ENCODE assay signal across 15 cellular contexts in genomic region chr6:33440649-33441309, GRCh38. TPM values are rescaled to one million over a fixed set of nuclear protein-coding genes. Genes with fewer than 3 reads are reported as not detected.
DNase-seq lines count a peak whose midpoint lies in the region; ATAC-seq and TF ChIP-seq lines count a peak whose summit lies in the region.
"Had no signal": no experiment of that assay in that cellular context is flagged by ENCODE, and none has a peak within 500 bp of the region (broad histone marks: within the 10 kb centered on the region; RNA-seq: fewer than 3 reads in every experiment).

No MANE protein-coding gene starts in this region.

- peaks cover 5% of the 10 kb centered on the region; the same call in 1 of the 2 replicates for H3K79me2 ChIP-seq in GM23338 (replicated peaks; ENCODE audit: insufficient read depth)

- H3K36me3 ChIP-seq in GM23338 (ENCODE audit: insufficient read depth): peaks cover 58% of the 10 kb centered on the region
- H3K36me3 ChIP-seq: MG63 had no signal

- H3K36me3 Mint-ChIP-seq in activated naive CD4-positive, alpha-beta T cell treated with anti-CD3 and anti-CD28 coated beads, Interleukin-2, amount 50 U/mL, for 72 hours: peaks cover 0 to 15% of the 10 kb centered on the region in 2 donors
- peaks cover 98% of the 10 kb centered on the region for H3K36me3 Mint-ChIP-seq in GM23338 (ENCODE audit: low read depth)
- H3K36me3 Mint-ChIP-seq in central memory CD8-positive, alpha-beta T cell (ENCODE audit: insufficient read depth): peaks cover 14% of the 10 kb centered on the region
- H3K36me3 Mint-ChIP-seq in stimulated activated memory B cell treated with anti-CD40 and anti-IgM and Interleukin-4, amounts not matched to agents 10 μg/mL and 1 μg/mL and 100 μg/mL, for 72 hours: peaks cover 54% of the 10 kb centered on the region

- peak overlapping the region; percentile 25 to 51 for H3K27ac Mint-ChIP-seq in activated naive CD4-positive, alpha-beta T cell treated with anti-CD3 and anti-CD28 coated beads, Interleukin-2, amount 50 U/mL, for 72 hours
- peak overlapping the region; percentile 65; the same call in 1 of the 2 replicates for H3K27ac Mint-ChIP-seq in GM23338
- peak overlapping the region; percentile 85 for H3K27ac Mint-ChIP-seq in central memory CD8-positive, alpha-beta T cell (ENCODE audit: low read depth)
- H3K27ac Mint-ChIP-seq in stimulated activated memory B cell treated with anti-CD40 and anti-IgM and Interleukin-4, amounts not matched to agents 10 μg/mL and 1 μg/mL and 100 μg/mL, for 72 hours: peak overlapping the region; percentile 43
- H3K27ac Mint-ChIP-seq: CD4-positive, alpha-beta T cell had no signal

- H3K27me3 Mint-ChIP-seq in GM23338 (ENCODE audit: insufficient read depth, low read depth, poor library complexity): peaks cover 15% of the 10 kb centered on the region
- no peaks in the 10 kb centered on the region for H3K27me3 Mint-ChIP-seq in central memory CD8-positive, alpha-beta T cell
- H3K27me3 Mint-ChIP-seq in stimulated activated memory B cell treated with anti-CD40 and anti-IgM and Interleukin-4, amounts not matched to agents 10 μg/mL and 1 μg/mL and 100 μg/mL, for 72 hours: no peaks in the 10 kb centered on the region
- H3K27me3 Mint-ChIP-seq: CD4-positive, alpha-beta T cell had no signal

- H3F3A ChIP-seq in GM23338 (replicated peaks; ENCODE audit: low read depth): no peaks in the 10 kb centered on the region

- H3K4me1 Mint-ChIP-seq in GM23338: peaks cover 11% of the 10 kb centered on the region
- peaks cover 6% of the 10 kb centered on the region for H3K4me1 Mint-ChIP-seq in central memory CD8-positive, alpha-beta T cell
- no peaks in the 10 kb centered on the region for H3K4me1 Mint-ChIP-seq in stimulated activated memory B cell treated with anti-CD40 and anti-IgM and Interleukin-4, amounts not matched to agents 10 μg/mL and 1 μg/mL and 100 μg/mL, for 72 hours

- H3K4me3 ChIP-seq in GM23338: no peak overlapping the region
- H3K4me3 ChIP-seq: MG63, PC-9 had no signal

- H2AFZ ChIP-seq in GM23338: no peak overlapping the region
- H2AFZ ChIP-seq: PC-9 had no signal

- no peak for TF ChIP-seq CTCF in GM23338 (conservative IDR thresholded peaks at IDR 0.05; ENCODE audit: low read depth in 2 of 2)

- no peak overlapping the region for H3K27ac ChIP-seq in GM23338 (ENCODE audit: low read depth)
- H3K27ac ChIP-seq: PC-9 had no signal

- H3K4me1 ChIP-seq in GM23338 (ENCODE audit: insufficient read depth): no peaks in the 10 kb centered on the region

- H3K4me3 Mint-ChIP-seq in GM23338: no peak overlapping the region
- H3K4me3 Mint-ChIP-seq in central memory CD8-positive, alpha-beta T cell: no peak overlapping the region
- H3K4me3 Mint-ChIP-seq in stimulated activated memory B cell treated with anti-CD40 and anti-IgM and Interleukin-4, amounts not matched to agents 10 μg/mL and 1 μg/mL and 100 μg/mL, for 72 hours: no peak overlapping the region
- H3K4me3 Mint-ChIP-seq: CD4-positive, alpha-beta T cell had no signal

- H3K27me3 ChIP-seq in GM23338 (ENCODE audit: insufficient read depth): no peaks in the 10 kb centered on the region
- H3K27me3 ChIP-seq: MG63 had no signal

- ATAC-seq in activated naive CD4-positive, alpha-beta T cell treated with anti-CD3 and anti-CD28 coated beads, Interleukin-2, amount 50 U/mL, for 72 hours: no peak
- no peak for ATAC-seq in GM23338
- no peak for ATAC-seq in central memory CD8-positive, alpha-beta T cell (replicated peaks; ENCODE audit: extremely low read depth, poor library complexity, severe bottlenecking)
- no peak for ATAC-seq in stimulated activated memory B cell treated with anti-CD40 and anti-IgM and Interleukin-4, amounts not matched to agents 10 μg/mL and 1 μg/mL and 100 μg/mL, for 72 hours

- no peak for DNase-seq in activated naive CD4-positive, alpha-beta T cell treated with anti-CD3 and anti-CD28 coated beads, Interleukin-2, amount 50 U/mL, for 72 hours (ENCODE audit: low spot score in 2 of 2)
- no peak for DNase-seq in activated naive CD4-positive, alpha-beta T cell (lab: John Stamatoyannopoulos, UW)
- DNase-seq in GM23338 (ENCODE audit: low spot score) (no peak), COLO829 (ENCODE audit: low spot score) (no peak)
- no peak for DNase-seq in central memory CD8-positive, alpha-beta T cell (ENCODE audit: low spot score in 2 of 2)
- DNase-seq in stimulated activated CD4-positive, alpha-beta T cell treated with anti-CD3 and anti-CD28 coated beads, Interleukin-15, amount 100 ng/mL, for 24 hours: no peak
- DNase-seq: AML-193; CD4-positive, alpha-beta T cell; MG63; NCI-H1092 treated with DMSO at 0.1 percent for 48 hours; NCI-H1694; NCI-H446; NCI-H748 treated with DMSO at 0.1 percent for 48 hours; PC-9 had no signal

- no peaks in the 10 kb centered on the region for H3K9me3 Mint-ChIP-seq in activated naive CD4-positive, alpha-beta T cell treated with anti-CD3 and anti-CD28 coated beads, Interleukin-2, amount 50 U/mL, for 72 hours
- no peaks in the 10 kb centered on the region; the same call in 2 of the 3 replicates for H3K9me3 Mint-ChIP-seq in GM23338
- no peaks in the 10 kb centered on the region for H3K9me3 Mint-ChIP-seq in central memory CD8-positive, alpha-beta T cell
- H3K9me3 Mint-ChIP-seq in stimulated activated memory B cell treated with anti-CD40 and anti-IgM and Interleukin-4, amounts not matched to agents 10 μg/mL and 1 μg/mL and 100 μg/mL, for 72 hours: no peaks in the 10 kb centered on the region
- H3K9me3 Mint-ChIP-seq: CD4-positive, alpha-beta T cell had no signal

- H4K20me1 ChIP-seq in GM23338 (replicated peaks; ENCODE audit: insufficient read depth): peaks cover 3% of the 10 kb centered on the region

- no peaks in the 10 kb centered on the region for H3K9me2 ChIP-seq in GM23338 (ENCODE audit: insufficient read depth)

- no peak overlapping the region for H3K4me2 ChIP-seq in GM23338
- H3K4me2 ChIP-seq: PC-9 had no signal

TF ChIP-seq in GM23338, 12 proteins besides CTCF, POLR2A, EP300 and RAD21:
- TF ChIP-seq POLR2AphosphoS5 (IDR thresholded peaks at IDR 0.05; ENCODE audit: low read depth) (0 out of 2 replicates have a peak, but pooled peaks have one; percentile 1), CREB1 (CRISPR knock-in tag; IDR thresholded peaks at IDR 0.05; ENCODE audit: low read depth) (no peak), NANOG (IDR thresholded peaks at IDR 0.05; ENCODE audit: borderline replicate concordance) (no peak)

RNA-seq across cellular contexts. Expression of gene ZBTB9, which starts 13.6 kb away (rescaled TPM):
- 10 to 100 TPM in 1 of 2 donors, 1 to 10 TPM in 1; 9.4 to 12.5 TPM for total RNA-seq in activated naive CD4-positive, alpha-beta T cell treated with anti-CD3 and anti-CD28 coated beads, Interleukin-2, amount 50 U/mL, for 72 hours
- 17.9 and 25.2 TPM in 2 replicates for total RNA-seq in GM23338 (2014; rRNA removed; shearing (Covaris generic))
- 13.5 and 13.6 TPM in 2 replicates for polyA plus RNA-seq in GM23338 (2016; fragmentation: Nextera tagmentation; extraction: Ambion mirVana)

RNA-seq across cellular contexts. Expression of gene SYNGAP1, which starts 20.9 kb away (rescaled TPM):
- total RNA-seq in activated naive CD4-positive, alpha-beta T cell treated with anti-CD3 and anti-CD28 coated beads, Interleukin-2, amount 50 U/mL, for 72 hours: 10 to 100 TPM; 70.5 to 71.7 TPM
- 36.9 and 45.0 TPM in 2 replicates for total RNA-seq in GM23338 (2014; rRNA removed; shearing (Covaris generic))
- 12.9 and 13.9 TPM in 2 replicates for polyA plus RNA-seq in GM23338 (2016; fragmentation: Nextera tagmentation; extraction: Ambion mirVana)

RNA-seq across cellular contexts. Expression of gene CUTA, which starts 22.9 kb away (rescaled TPM):
- 100 to 1,000 TPM; 186 to 334 TPM for total RNA-seq in activated naive CD4-positive, alpha-beta T cell treated with anti-CD3 and anti-CD28 coated beads, Interleukin-2, amount 50 U/mL, for 72 hours
- total RNA-seq in GM23338 (2014; rRNA removed; shearing (Covaris generic)): 193 and 207 TPM in 2 replicates
- polyA plus RNA-seq in GM23338 (2016; fragmentation: Nextera tagmentation; extraction: Ambion mirVana): 421 and 426 TPM in 2 replicates

RNA-seq across cellular contexts. Expression of gene PHF1, which starts 30.0 kb away (rescaled TPM):
- 100 to 1,000 TPM in 1 of 2 donors, 10 to 100 TPM in 1; 27.5 to 156 TPM for total RNA-seq in activated naive CD4-positive, alpha-beta T cell treated with anti-CD3 and anti-CD28 coated beads, Interleukin-2, amount 50 U/mL, for 72 hours
- total RNA-seq in GM23338 (2014; rRNA removed; shearing (Covaris generic)): 33.2 and 46.7 TPM in 2 replicates
- polyA plus RNA-seq in GM23338 (2016; fragmentation: Nextera tagmentation; extraction: Ambion mirVana): 29.4 and 31.4 TPM in 2 replicates

RNA-seq across cellular contexts. Expression of gene KIFC1, which starts 49.2 kb away (rescaled TPM):
- total RNA-seq in activated naive CD4-positive, alpha-beta T cell treated with anti-CD3 and anti-CD28 coated beads, Interleukin-2, amount 50 U/mL, for 72 hours: 100 to 1,000 TPM; 103 to 170 TPM
- total RNA-seq in GM23338 (2014; rRNA removed; shearing (Covaris generic)): 61.7 and 64.4 TPM in 2 replicates
- polyA plus RNA-seq in GM23338 (2016; fragmentation: Nextera tagmentation; extraction: Ambion mirVana): 10.1 and 10.3 TPM in 2 replicates
